8 cellular contexts compared by ENCODE assay signal in genomic region chrX:15471016-15471415, GRCh38. TPM values are rescaled to one million over a fixed set of nuclear protein-coding genes. Genes with fewer than 3 reads are reported as not detected.
DNase-seq lines count a peak whose midpoint lies in the region; ATAC-seq, FAIRE-seq and TF ChIP-seq lines count a peak whose summit lies in the region.

No MANE protein-coding gene starts in this region.

- FAIRE-seq in D721Med (lab: Jason Lieb, UNC) (no peak), small intestine (lab: Jason Lieb, UNC) (no peak)

- H3K9me3 ChIP-seq in right atrium auricular region (no peaks in the 10 kb centered on the region), small intestine (ENCODE audit: control insufficient read depth, low read depth) (no peaks in the 10 kb centered on the region)

- H3K27me3 ChIP-seq in right atrium auricular region: no peaks in the 10 kb centered on the region
- H3K27me3 ChIP-seq in small intestine (ENCODE audit: control insufficient read depth in 2 of 2, insufficient read depth in 2 of 2, low read length in 2 of 2): peaks cover 0 to 3% of the 10 kb centered on the region in 2 donors

- H3K36me3 ChIP-seq in right atrium auricular region (no peaks in the 10 kb centered on the region), small intestine (ENCODE audit: control insufficient read depth in 2 of 2, insufficient read depth in 2 of 2, low read length in 2 of 2) (no peaks in the 10 kb centered on the region)

- H3K27ac ChIP-seq in right atrium auricular region (no peak overlapping the region), small intestine (ENCODE audit: low read depth in 1 of 2, low read length in 1 of 2) (no peak overlapping the region)

- ATAC-seq in GM21528 (IDR thresholded peaks at IDR 0.05; ENCODE audit: low FRiP score, unreplicated experiment): peak; percentile 71

- no peak for DNase-seq in D721Med (ENCODE audit: insufficient read length, low spot score)
- no peak for DNase-seq in LNCaP clone FGC (ENCODE audit: low read depth)
- DNase-seq in T follicular helper cell (ENCODE audit: low read depth): peak; percentile 33
- peak in 49 of 58 donors; percentile 0 to 53 (median 12) for DNase-seq in anterior cingulate cortex (lab: John Stamatoyannopoulos, UW)
- peak; percentile 72 for DNase-seq in right atrium auricular region (ENCODE audit: low spot score)
- DNase-seq in small intestine: peak; percentile 62
- no peak for DNase-seq in 8988T

- WGBS in small intestine, 3 donors: 20 to 28% (median 28%) methylated on average over 3 of the region's 3 CpGs

- TF ChIP-seq CTCF in D721Med (IDR thresholded peaks at IDR 0.05; ENCODE audit: insufficient read depth, missing control alignments) (peak; percentile 67), LNCaP clone FGC (IDR thresholded peaks at IDR 0.05; ENCODE audit: control insufficient read depth, extremely low read depth, insufficient read depth) (peak; percentile 69), right atrium auricular region (IDR thresholded peaks at IDR 0.05) (peak; percentile 54 to 79)

- no peak overlapping the region for H3K4me3 ChIP-seq in LNCaP clone FGC (ENCODE audit: low read depth, low read length)
- H3K4me3 ChIP-seq in right atrium auricular region: no peak overlapping the region
- H3K4me3 ChIP-seq in small intestine (ENCODE audit: low read depth in 1 of 2, low read length in 2 of 2): no peak overlapping the region

- H3K4me1 ChIP-seq in right atrium auricular region (no peaks in the 10 kb centered on the region), small intestine (ENCODE audit: control insufficient read depth in 2 of 2, insufficient read depth in 1 of 2, low read depth in 1 of 2, low read length in 1 of 2) (no peaks in the 10 kb centered on the region)

RNA-seq across cellular contexts. Expression of gene PIR, which starts 22.1 kb away (rescaled TPM):
- total RNA-seq in right atrium auricular region: 10 to 100 TPM; 14.3 to 19.2 TPM
- 10 to 100 TPM in 2 of 3 donors, 1 to 10 TPM in 1; 9.7 to 13.4 (median 12.8) TPM for polyA plus RNA-seq in small intestine

RNA-seq across cellular contexts. Expression of gene BMX, which starts 29.6 kb away (rescaled TPM):
- 10 to 100 TPM; 12.9 to 20.1 TPM for total RNA-seq in right atrium auricular region
- 1 to 10 TPM; 4.6 to 8.6 (median 6.5) TPM for polyA plus RNA-seq in small intestine

Comparison
In these comparisons a context has a peak if more than half of its experiments do, and no peak if none do; other contexts are left out.
1. DNase-seq: peak in T follicular helper cell (single experiment), anterior cingulate cortex (49 of 58), right atrium auricular region (single experiment) and small intestine (single experiment); none in D721Med (single experiment), LNCaP clone FGC (single experiment) and 8988T (single experiment).
2. Peak in every context shown above with its lines, with median percentiles within 50 percentile points of each other: CTCF ChIP-seq.